8 cellular contexts compared by ENCODE assay signal in genomic region chr5:6715758-6716633, GRCh38. TPM values are rescaled to one million over a fixed set of nuclear protein-coding genes. Genes with fewer than 3 reads are reported as not detected.
DNase-seq lines count a peak whose midpoint lies in the region; ATAC-seq and TF ChIP-seq lines count a peak whose summit lies in the region.

No MANE protein-coding gene starts in this region.

- peaks cover 0 to 4% (median 0%) of the 10 kb centered on the region in 11 donors for H3K9me3 Mint-ChIP-seq in naive thymus-derived CD4-positive, alpha-beta T cell

- H3K4me3 Mint-ChIP-seq in naive thymus-derived CD4-positive, alpha-beta T cell = peak overlapping the region; percentile 87 to 97 (median 92)

- CTCF ChIA-PET in naive thymus-derived CD4-positive, alpha-beta T cell (lab: Charles Lee) = interaction anchor here (0.6 to 1.0 kb wide), 2 partner anchors 29 to 83 kb away, joined by 3 to 6 read pairs; partner anchors contain the start of genes NSUN2 and SRD5A1

- H3F3A ChIP-seq in MM.1S (ENCODE audit: insufficient read depth, low read length) = peaks cover 28% of the 10 kb centered on the region

- no peak for TF ChIP-seq CTCF in MM.1S (IDR thresholded peaks at IDR 0.05; ENCODE audit: low read length)
- TF ChIP-seq CTCF in breast epithelium (IDR thresholded peaks at IDR 0.05) = no peak
- no peak for TF ChIP-seq CTCF in GM20000 (IDR thresholded peaks at IDR 0.05; ENCODE audit: extremely low read depth, missing control alignments)

- H3K36me3 ChIP-seq in MM.1S (replicated peaks; ENCODE audit: insufficient read depth, low read length) (peaks cover 5% of the 10 kb centered on the region; the same call in 1 of the 2 replicates), breast epithelium (no peaks in the 10 kb centered on the region)
- peaks cover 0 to 5% (median 0%) of the 10 kb centered on the region in 3 experiments for H3K36me3 ChIP-seq in naive thymus-derived CD4-positive, alpha-beta T cell (ENCODE audit: control insufficient read depth in 2 of 3, insufficient read depth in 3 of 3, low read length in 3 of 3)

- ATAC-seq in naive thymus-derived CD4-positive, alpha-beta T cell = no peak
- ATAC-seq in HG03460 (IDR thresholded peaks at IDR 0.05; ENCODE audit: unreplicated experiment) = no peak
- ATAC-seq in GM18907 (IDR thresholded peaks at IDR 0.05; ENCODE audit: unreplicated experiment) = no peak

- H4K20me1 ChIP-seq in MM.1S (ENCODE audit: insufficient read depth, low read length) = peaks cover 18% of the 10 kb centered on the region

- H3K4me1 ChIP-seq in MM.1S (ENCODE audit: low read length) = peaks cover 46% of the 10 kb centered on the region
- H3K4me1 ChIP-seq in breast epithelium = peaks cover 0 to 30% of the 10 kb centered on the region in 2 donors
- H3K4me1 ChIP-seq in naive thymus-derived CD4-positive, alpha-beta T cell (ENCODE audit: control insufficient read depth in 2 of 2, insufficient read depth in 2 of 2, low read length in 2 of 2) = peaks cover 26 to 43% of the 10 kb centered on the region in 2 donors

- H3K4me1 Mint-ChIP-seq in naive thymus-derived CD4-positive, alpha-beta T cell = peaks cover 55 to 67% (median 66%) of the 10 kb centered on the region in 7 donors

- POLR2A ChIA-PET in naive thymus-derived CD4-positive, alpha-beta T cell (lab: Charles Lee) = interaction anchor here (0.6 to 1.5 kb wide), 5 partner anchors 14 to 1294 kb away, joined by 3 to 7 read pairs (median 4); partner anchors contain the start of genes NSUN2 and SRD5A1

- H3K9me3 ChIP-seq in MM.1S (replicated peaks; ENCODE audit: insufficient read depth, low read length) (no peaks in the 10 kb centered on the region), breast epithelium (no peaks in the 10 kb centered on the region)
- no peaks in the 10 kb centered on the region for H3K9me3 ChIP-seq in naive thymus-derived CD4-positive, alpha-beta T cell (ENCODE audit: control insufficient read depth in 2 of 3, low read length in 3 of 3)

- intact Hi-C loops in breast epithelium (cut with DNase I; ENCODE audit: low total_unique reads) = no loop called here
- intact Hi-C loops in naive thymus-derived CD4-positive, alpha-beta T cell (cut with micrococcal nuclease) = loop anchor here (1.0 to 10.0 kb wide), 3 partner anchors 13 to 1221 kb away; no protein-coding TSS in a partner anchor

- H3K36me3 Mint-ChIP-seq in naive thymus-derived CD4-positive, alpha-beta T cell = peaks cover 0 to 11% (median 7%) of the 10 kb centered on the region in 5 donors

- H3K4me3 ChIP-seq in MM.1S (ENCODE audit: low read length) (peak overlapping the region; percentile 68), breast epithelium (peak overlapping the region; percentile 22 to 82 (median 82))
- peak overlapping the region; percentile 64 for H3K4me3 ChIP-seq in naive thymus-derived CD4-positive, alpha-beta T cell (ENCODE audit: low read length)

- H3K27ac ChIP-seq in MM.1S (ENCODE audit: low read length) (peak overlapping the region; percentile 1; the same call in 1 of the 2 replicates), breast epithelium (no peak overlapping the region)
- peak overlapping the region; percentile 56 for H3K27ac ChIP-seq in naive thymus-derived CD4-positive, alpha-beta T cell (ENCODE audit: low read depth, low read length)

- peaks cover 66% of the 10 kb centered on the region for H3K79me2 ChIP-seq in MM.1S (ENCODE audit: low read length)

- peak overlapping the region; percentile 60; the same call in 1 of the 2 replicates for H3K9ac ChIP-seq in MM.1S (ENCODE audit: low read length)

- no peak overlapping the region for H2AFZ ChIP-seq in MM.1S (ENCODE audit: low read length)

- peak overlapping the region; percentile 64 to 93 (median 90) for H3K27ac Mint-ChIP-seq in naive thymus-derived CD4-positive, alpha-beta T cell

- no peak for TF ChIP-seq POLR2A in breast epithelium (IDR thresholded peaks at IDR 0.05)

- H3K27me3 Mint-ChIP-seq in naive thymus-derived CD4-positive, alpha-beta T cell = no peaks in the 10 kb centered on the region

- H3K9me2 ChIP-seq in MM.1S (replicated peaks; ENCODE audit: insufficient read depth, low read length) = no peaks in the 10 kb centered on the region

- DNase-seq in CD1c-positive myeloid dendritic cell (ENCODE audit: extremely low spot score) (peak; percentile 40), MM.1S (peak; percentile 58), breast epithelium (ENCODE audit: low spot score in 2 of 2) (peak in 1 of 2 donors; percentile 14), GM20000 (ENCODE audit: low spot score) (no peak), NCI-H1105 treated with DMSO at 0.1 percent for 48 hours (lab: John Stamatoyannopoulos, UW) (no peak)
- DNase-seq in naive thymus-derived CD4-positive, alpha-beta T cell = peak in 7 of 9 donors; percentile 33 to 61 (median 54)

- peak overlapping the region; percentile 91 for H3K4me2 ChIP-seq in MM.1S (ENCODE audit: low read depth, low read length)

- H3K27me3 ChIP-seq in MM.1S (replicated peaks; ENCODE audit: insufficient read depth, low read length) = no peaks in the 10 kb centered on the region
- no peaks in the 10 kb centered on the region for H3K27me3 ChIP-seq in breast epithelium
- H3K27me3 ChIP-seq in naive thymus-derived CD4-positive, alpha-beta T cell (ENCODE audit: control insufficient read depth in 2 of 2, insufficient read depth in 2 of 2, low read length in 2 of 2) = no peaks in the 10 kb centered on the region

RNA-seq across cellular contexts. Expression of gene TENT4A, which starts 2.8 kb away (rescaled TPM):
- total RNA-seq in breast epithelium = 10 to 100 TPM; 24.1 to 26.2 (median 24.8) TPM
- 10 to 100 TPM; 34.9 to 61.4 (median 52.2) TPM for total RNA-seq in naive thymus-derived CD4-positive, alpha-beta T cell
- polyA plus RNA-seq in naive thymus-derived CD4-positive, alpha-beta T cell = 1 to 10 TPM; 1.6 to 2.2 TPM

Comparison
In these comparisons a context has a peak if more than half of its experiments do, and no peak if none do; other contexts are left out.
1. DNase-seq: peak in CD1c-positive myeloid dendritic cell (single experiment), MM.1S (single experiment) and naive thymus-derived CD4-positive, alpha-beta T cell (7 of 9); none in GM20000 (single experiment) and NCI-H1105 treated with DMSO at 0.1 percent for 48 hours (single experiment).
2. H3K27ac ChIP-seq: peak in MM.1S (single experiment) and naive thymus-derived CD4-positive, alpha-beta T cell (single experiment); none in breast epithelium (0 of 2).
3. Peak in every context shown above with its lines, with median percentiles within 50 percentile points of each other: H3K4me3 ChIP-seq.